Comparison of ENCODE assay signal across 1 cellular context in the genomic region with DNA sequence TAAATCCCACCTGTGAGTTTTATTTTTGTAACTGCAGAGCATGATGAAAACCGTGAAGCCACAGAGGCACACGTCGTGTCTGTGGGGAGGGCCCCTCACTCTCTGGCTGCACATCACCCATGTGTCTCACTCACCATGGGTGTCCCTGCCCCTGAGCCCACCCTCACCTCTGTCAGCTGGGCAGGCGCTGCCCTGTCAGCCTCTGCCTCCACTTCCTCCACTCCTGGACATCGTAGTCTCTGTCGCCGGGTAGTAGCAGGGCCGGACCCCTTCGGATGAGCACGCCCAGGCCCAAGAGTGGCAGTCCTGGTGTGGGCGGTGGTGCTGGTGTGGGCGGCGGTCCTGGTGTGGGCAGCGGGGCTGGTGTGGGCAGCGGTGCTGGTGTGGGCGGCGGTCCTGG.
TF ChIP-seq lines count a peak whose summit lies in the region.

No MANE protein-coding gene starts in this region.

TF ChIP-seq in WTC11, 78 proteins besides CTCF, POLR2A, EP300 and RAD21 (continued from another document):
- TF ChIP-seq MAX (CRISPR knock-in tag; IDR thresholded peaks at IDR 0.05) (no peak), ZBTB43 (CRISPR knock-in tag; IDR thresholded peaks at IDR 0.05) (no peak), ELF4 (CRISPR knock-in tag; IDR thresholded peaks at IDR 0.05; ENCODE audit: low read depth) (no peak), ZBTB21 (CRISPR knock-in tag; IDR thresholded peaks at IDR 0.05; ENCODE audit: borderline replicate concordance) (no peak), GABPB1 (CRISPR knock-in tag; IDR thresholded peaks at IDR 0.05) (no peak), ETV6 (CRISPR knock-in tag; IDR thresholded peaks at IDR 0.05) (no peak), E2F5 (CRISPR knock-in tag; IDR thresholded peaks at IDR 0.05) (no peak), HMGXB4 (CRISPR knock-in tag; IDR thresholded peaks at IDR 0.05) (no peak), E2F1 (CRISPR knock-in tag; IDR thresholded peaks at IDR 0.05) (no peak), ATF3 (CRISPR knock-in tag; conservative IDR thresholded peaks at IDR 0.05) (no peak), SMAD3 (CRISPR knock-in tag; IDR thresholded peaks at IDR 0.05; ENCODE audit: borderline replicate concordance) (no peak)
- TF ChIP-seq, protein P1, sequence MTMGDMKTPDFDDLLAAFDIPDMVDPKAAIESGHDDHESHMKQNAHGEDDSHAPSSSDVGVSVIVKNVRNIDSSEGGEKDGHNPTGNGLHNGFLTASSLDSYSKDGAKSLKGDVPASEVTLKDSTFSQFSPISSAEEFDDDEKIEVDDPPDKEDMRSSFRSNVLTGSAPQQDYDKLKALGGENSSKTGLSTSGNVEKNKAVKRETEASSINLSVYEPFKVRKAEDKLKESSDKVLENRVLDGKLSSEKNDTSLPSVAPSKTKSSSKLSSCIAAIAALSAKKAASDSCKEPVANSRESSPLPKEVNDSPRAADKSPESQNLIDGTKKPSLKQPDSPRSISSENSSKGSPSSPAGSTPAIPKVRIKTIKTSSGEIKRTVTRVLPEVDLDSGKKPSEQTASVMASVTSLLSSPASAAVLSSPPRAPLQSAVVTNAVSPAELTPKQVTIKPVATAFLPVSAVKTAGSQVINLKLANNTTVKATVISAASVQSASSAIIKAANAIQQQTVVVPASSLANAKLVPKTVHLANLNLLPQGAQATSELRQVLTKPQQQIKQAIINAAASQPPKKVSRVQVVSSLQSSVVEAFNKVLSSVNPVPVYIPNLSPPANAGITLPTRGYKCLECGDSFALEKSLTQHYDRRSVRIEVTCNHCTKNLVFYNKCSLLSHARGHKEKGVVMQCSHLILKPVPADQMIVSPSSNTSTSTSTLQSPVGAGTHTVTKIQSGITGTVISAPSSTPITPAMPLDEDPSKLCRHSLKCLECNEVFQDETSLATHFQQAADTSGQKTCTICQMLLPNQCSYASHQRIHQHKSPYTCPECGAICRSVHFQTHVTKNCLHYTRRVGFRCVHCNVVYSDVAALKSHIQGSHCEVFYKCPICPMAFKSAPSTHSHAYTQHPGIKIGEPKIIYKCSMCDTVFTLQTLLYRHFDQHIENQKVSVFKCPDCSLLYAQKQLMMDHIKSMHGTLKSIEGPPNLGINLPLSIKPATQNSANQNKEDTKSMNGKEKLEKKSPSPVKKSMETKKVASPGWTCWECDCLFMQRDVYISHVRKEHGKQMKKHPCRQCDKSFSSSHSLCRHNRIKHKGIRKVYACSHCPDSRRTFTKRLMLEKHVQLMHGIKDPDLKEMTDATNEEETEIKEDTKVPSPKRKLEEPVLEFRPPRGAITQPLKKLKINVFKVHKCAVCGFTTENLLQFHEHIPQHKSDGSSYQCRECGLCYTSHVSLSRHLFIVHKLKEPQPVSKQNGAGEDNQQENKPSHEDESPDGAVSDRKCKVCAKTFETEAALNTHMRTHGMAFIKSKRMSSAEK (CRISPR knock-in tag; IDR thresholded peaks at IDR 0.05; ENCODE audit: borderline replicate concordance) = no peak
- TF ChIP-seq, protein P2, sequence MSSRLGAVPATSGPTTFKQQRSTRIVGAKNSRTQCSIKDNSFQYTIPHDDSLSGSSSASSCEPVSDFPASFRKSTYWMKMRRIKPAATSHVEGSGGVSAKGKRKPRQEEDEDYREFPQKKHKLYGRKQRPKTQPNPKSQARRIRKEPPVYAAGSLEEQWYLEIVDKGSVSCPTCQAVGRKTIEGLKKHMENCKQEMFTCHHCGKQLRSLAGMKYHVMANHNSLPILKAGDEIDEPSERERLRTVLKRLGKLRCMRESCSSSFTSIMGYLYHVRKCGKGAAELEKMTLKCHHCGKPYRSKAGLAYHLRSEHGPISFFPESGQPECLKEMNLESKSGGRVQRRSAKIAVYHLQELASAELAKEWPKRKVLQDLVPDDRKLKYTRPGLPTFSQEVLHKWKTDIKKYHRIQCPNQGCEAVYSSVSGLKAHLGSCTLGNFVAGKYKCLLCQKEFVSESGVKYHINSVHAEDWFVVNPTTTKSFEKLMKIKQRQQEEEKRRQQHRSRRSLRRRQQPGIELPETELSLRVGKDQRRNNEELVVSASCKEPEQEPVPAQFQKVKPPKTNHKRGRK (CRISPR knock-in tag; IDR thresholded peaks at IDR 0.05; ENCODE audit: borderline replicate concordance) = no peak
TF ChIP-seq in WTC11: peak in this region for 0.
